Comparison of ENCODE assay signal across 1 cellular context in genomic region chr5:6407547-6408259, GRCh38.
A peak's percentile ranks its signal among the peaks of the same experiment; 100 is the strongest.
TF ChIP-seq lines count a peak whose summit lies in the region.

No MANE protein-coding gene starts in this region.

TF ChIP-seq in K562, 482 proteins besides CTCF, POLR2A, EP300 and RAD21 (continued from another document and continues in another):
- TF ChIP-seq, protein P1, sequence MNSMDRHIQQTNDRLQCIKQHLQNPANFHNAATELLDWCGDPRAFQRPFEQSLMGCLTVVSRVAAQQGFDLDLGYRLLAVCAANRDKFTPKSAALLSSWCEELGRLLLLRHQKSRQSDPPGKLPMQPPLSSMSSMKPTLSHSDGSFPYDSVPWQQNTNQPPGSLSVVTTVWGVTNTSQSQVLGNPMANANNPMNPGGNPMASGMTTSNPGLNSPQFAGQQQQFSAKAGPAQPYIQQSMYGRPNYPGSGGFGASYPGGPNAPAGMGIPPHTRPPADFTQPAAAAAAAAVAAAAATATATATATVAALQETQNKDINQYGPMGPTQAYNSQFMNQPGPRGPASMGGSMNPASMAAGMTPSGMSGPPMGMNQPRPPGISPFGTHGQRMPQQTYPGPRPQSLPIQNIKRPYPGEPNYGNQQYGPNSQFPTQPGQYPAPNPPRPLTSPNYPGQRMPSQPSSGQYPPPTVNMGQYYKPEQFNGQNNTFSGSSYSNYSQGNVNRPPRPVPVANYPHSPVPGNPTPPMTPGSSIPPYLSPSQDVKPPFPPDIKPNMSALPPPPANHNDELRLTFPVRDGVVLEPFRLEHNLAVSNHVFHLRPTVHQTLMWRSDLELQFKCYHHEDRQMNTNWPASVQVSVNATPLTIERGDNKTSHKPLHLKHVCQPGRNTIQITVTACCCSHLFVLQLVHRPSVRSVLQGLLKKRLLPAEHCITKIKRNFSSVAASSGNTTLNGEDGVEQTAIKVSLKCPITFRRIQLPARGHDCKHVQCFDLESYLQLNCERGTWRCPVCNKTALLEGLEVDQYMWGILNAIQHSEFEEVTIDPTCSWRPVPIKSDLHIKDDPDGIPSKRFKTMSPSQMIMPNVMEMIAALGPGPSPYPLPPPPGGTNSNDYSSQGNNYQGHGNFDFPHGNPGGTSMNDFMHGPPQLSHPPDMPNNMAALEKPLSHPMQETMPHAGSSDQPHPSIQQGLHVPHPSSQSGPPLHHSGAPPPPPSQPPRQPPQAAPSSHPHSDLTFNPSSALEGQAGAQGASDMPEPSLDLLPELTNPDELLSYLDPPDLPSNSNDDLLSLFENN (IDR thresholded peaks at IDR 0.05; ENCODE audit: low read depth in 2 of 2, low read length in 2 of 2): 0 out of 4 replicates have a peak, but pooled peaks of 1 of the 2 experiments have one; percentile 43
- TF ChIP-seq SMARCA4 (IDR thresholded peaks at IDR 0.05): peak; percentile 69; the same call in 1 of the 2 replicates
- TF ChIP-seq, protein P2, sequence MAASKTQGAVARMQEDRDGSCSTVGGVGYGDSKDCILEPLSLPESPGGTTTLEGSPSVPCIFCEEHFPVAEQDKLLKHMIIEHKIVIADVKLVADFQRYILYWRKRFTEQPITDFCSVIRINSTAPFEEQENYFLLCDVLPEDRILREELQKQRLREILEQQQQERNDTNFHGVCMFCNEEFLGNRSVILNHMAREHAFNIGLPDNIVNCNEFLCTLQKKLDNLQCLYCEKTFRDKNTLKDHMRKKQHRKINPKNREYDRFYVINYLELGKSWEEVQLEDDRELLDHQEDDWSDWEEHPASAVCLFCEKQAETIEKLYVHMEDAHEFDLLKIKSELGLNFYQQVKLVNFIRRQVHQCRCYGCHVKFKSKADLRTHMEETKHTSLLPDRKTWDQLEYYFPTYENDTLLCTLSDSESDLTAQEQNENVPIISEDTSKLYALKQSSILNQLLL (CRISPR knock-in tag; IDR thresholded peaks at IDR 0.05; ENCODE audit: borderline replicate concordance): no peak
- peak; percentile 52 for TF ChIP-seq NCOR1 (IDR thresholded peaks at IDR 0.05)
- peak in 1 of 2 experiments; percentile 28; a peak in 1 of 4 replicates for TF ChIP-seq TRIM24 (IDR thresholded peaks at IDR 0.05)
- TF ChIP-seq ZNF121 (CRISPR knock-in tag; conservative IDR thresholded peaks at IDR 0.05): no peak
- no peak for TF ChIP-seq TRIM28 (IDR thresholded peaks at IDR 0.05)
- peak; percentile 65; the same call in 1 of the 2 replicates for TF ChIP-seq MITF (IDR thresholded peaks at IDR 0.05)
- no peak for TF ChIP-seq NFRKB (IDR thresholded peaks at IDR 0.05; ENCODE audit: low read depth)
- no peak for TF ChIP-seq TCF7 (IDR thresholded peaks at IDR 0.05; ENCODE audit: borderline replicate concordance)
- no peak for TF ChIP-seq ETV6 (IDR thresholded peaks at IDR 0.05; ENCODE audit: borderline replicate concordance in 1 of 2, low read depth in 2 of 2, low read length in 1 of 2)
- TF ChIP-seq ETV6 (CRISPR knock-in tag; IDR thresholded peaks at IDR 0.05; ENCODE audit: borderline replicate concordance): no peak
- TF ChIP-seq JUNB (CRISPR knock-in tag; conservative IDR thresholded peaks at IDR 0.05): no peak
- TF ChIP-seq POLR2AphosphoS2 (IDR thresholded peaks at IDR 0.05; ENCODE audit: low read length): no peak
- no peak for TF ChIP-seq XRCC4 (IDR thresholded peaks at IDR 0.05; ENCODE audit: extremely low read depth, insufficient read depth, insufficient read length)
- TF ChIP-seq GTF2B (IDR thresholded peaks at IDR 0.05; ENCODE audit: extremely low read depth, insufficient read length): no peak
- TF ChIP-seq POLR2AphosphoS5 (IDR thresholded peaks at IDR 0.05; ENCODE audit: control insufficient read depth, insufficient read depth, low read depth, low read length): no peak
- TF ChIP-seq AFF1 (IDR thresholded peaks at IDR 0.05; ENCODE audit: low read depth in 1 of 2, partially characterized antibody in 2 of 2): no peak
- TF ChIP-seq CBX2 (IDR thresholded peaks at IDR 0.05; ENCODE audit: insufficient read depth, low read length, poor library complexity, severe bottlenecking): no peak
- TF ChIP-seq DPF2 (IDR thresholded peaks at IDR 0.05): peak; percentile 59; the same call in 1 of the 2 replicates
- no peak for TF ChIP-seq POLR3A (IDR thresholded peaks at IDR 0.05; ENCODE audit: borderline replicate concordance, extremely low read depth, insufficient read depth, insufficient read length)
- TF ChIP-seq, protein P3, sequence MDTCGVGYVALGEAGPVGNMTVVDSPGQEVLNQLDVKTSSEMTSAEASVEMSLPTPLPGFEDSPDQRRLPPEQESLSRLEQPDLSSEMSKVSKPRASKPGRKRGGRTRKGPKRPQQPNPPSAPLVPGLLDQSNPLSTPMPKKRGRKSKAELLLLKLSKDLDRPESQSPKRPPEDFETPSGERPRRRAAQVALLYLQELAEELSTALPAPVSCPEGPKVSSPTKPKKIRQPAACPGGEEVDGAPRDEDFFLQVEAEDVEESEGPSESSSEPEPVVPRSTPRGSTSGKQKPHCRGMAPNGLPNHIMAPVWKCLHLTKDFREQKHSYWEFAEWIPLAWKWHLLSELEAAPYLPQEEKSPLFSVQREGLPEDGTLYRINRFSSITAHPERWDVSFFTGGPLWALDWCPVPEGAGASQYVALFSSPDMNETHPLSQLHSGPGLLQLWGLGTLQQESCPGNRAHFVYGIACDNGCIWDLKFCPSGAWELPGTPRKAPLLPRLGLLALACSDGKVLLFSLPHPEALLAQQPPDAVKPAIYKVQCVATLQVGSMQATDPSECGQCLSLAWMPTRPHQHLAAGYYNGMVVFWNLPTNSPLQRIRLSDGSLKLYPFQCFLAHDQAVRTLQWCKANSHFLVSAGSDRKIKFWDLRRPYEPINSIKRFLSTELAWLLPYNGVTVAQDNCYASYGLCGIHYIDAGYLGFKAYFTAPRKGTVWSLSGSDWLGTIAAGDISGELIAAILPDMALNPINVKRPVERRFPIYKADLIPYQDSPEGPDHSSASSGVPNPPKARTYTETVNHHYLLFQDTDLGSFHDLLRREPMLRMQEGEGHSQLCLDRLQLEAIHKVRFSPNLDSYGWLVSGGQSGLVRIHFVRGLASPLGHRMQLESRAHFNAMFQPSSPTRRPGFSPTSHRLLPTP (IDR thresholded peaks at IDR 0.05; ENCODE audit: borderline replicate concordance, extremely low read depth, insufficient read length): no peak
- TF ChIP-seq MEIS2 (IDR thresholded peaks at IDR 0.05; ENCODE audit: partially characterized antibody): peak; percentile 91
- peak; percentile 59; the same call in 1 of the 2 replicates for TF ChIP-seq STAT5A (IDR thresholded peaks at IDR 0.05; ENCODE audit: borderline replicate concordance, low read length)
- TF ChIP-seq POLR2H (tag; IDR thresholded peaks at IDR 0.05; ENCODE audit: low read depth): no peak
- no peak for TF ChIP-seq MYNN (IDR thresholded peaks at IDR 0.05)
- TF ChIP-seq MYNN (CRISPR knock-in tag; IDR thresholded peaks at IDR 0.05): no peak
- TF ChIP-seq TCF3 (CRISPR knock-in tag; IDR thresholded peaks at IDR 0.05): peak; percentile 92
- TF ChIP-seq TAL1 (IDR thresholded peaks at IDR 0.05): peak; percentile 87
- TF ChIP-seq CHD4 (IDR thresholded peaks at IDR 0.05; ENCODE audit: insufficient read depth, insufficient replicate concordance, low read depth, low read length, poor library complexity, severe bottlenecking): no peak
- no peak for TF ChIP-seq CHAMP1 (IDR thresholded peaks at IDR 0.05)
- TF ChIP-seq ARID3B (CRISPR knock-in tag; IDR thresholded peaks at IDR 0.05; ENCODE audit: borderline replicate concordance): no peak
- TF ChIP-seq ZNF3 (CRISPR knock-in tag; IDR thresholded peaks at IDR 0.05): no peak
- no peak for TF ChIP-seq HCFC1 (IDR thresholded peaks at IDR 0.05; ENCODE audit: low read depth, low read length)
- TF ChIP-seq JUND (IDR thresholded peaks at IDR 0.05; ENCODE audit: borderline replicate concordance, low read depth, low read length): peak; percentile 61
- TF ChIP-seq JUND (tag; IDR thresholded peaks at IDR 0.05; ENCODE audit: borderline replicate concordance, low read depth, low read length): no peak; the same call in 2 of the 3 replicates
- no peak for TF ChIP-seq C11orf30 (IDR thresholded peaks at IDR 0.05; ENCODE audit: low read depth)
- TF ChIP-seq ZNF41 (CRISPR knock-in tag; conservative IDR thresholded peaks at IDR 0.05): no peak
- no peak for TF ChIP-seq WHSC1 (IDR thresholded peaks at IDR 0.05; ENCODE audit: low read length)
- peak in 1 of 2 experiments; percentile 43; a peak in 1 of 4 replicates for TF ChIP-seq TBL1XR1 (IDR thresholded peaks at IDR 0.05; ENCODE audit: low read length in 2 of 2)
- TF ChIP-seq ZNF79 (CRISPR knock-in tag; IDR thresholded peaks at IDR 0.05; ENCODE audit: low read depth): no peak
- peak; percentile 66; the same call in 1 of the 2 replicates for TF ChIP-seq FOXM1 (IDR thresholded peaks at IDR 0.05; ENCODE audit: low read depth)
- no peak for TF ChIP-seq FOXM1 (CRISPR knock-in tag; IDR thresholded peaks at IDR 0.05; ENCODE audit: low read depth)
- TF ChIP-seq CXXC5 (CRISPR knock-in tag; IDR thresholded peaks at IDR 0.05): no peak
- 0 out of 2 replicates have a peak, but pooled peaks have one; percentile 5 for TF ChIP-seq ATF7 (IDR thresholded peaks at IDR 0.05)
- TF ChIP-seq BCL6 (CRISPR knock-in tag; IDR thresholded peaks at IDR 0.05): no peak
- no peak for TF ChIP-seq ZNF133 (CRISPR knock-in tag; IDR thresholded peaks at IDR 0.05)
- TF ChIP-seq ETV1 (tag; conservative IDR thresholded peaks at IDR 0.05; ENCODE audit: low read depth): peak; percentile 55; the same call in 1 of the 2 replicates
- no peak for TF ChIP-seq POLR2G (IDR thresholded peaks at IDR 0.05; ENCODE audit: low read depth, low read length)
- peak; percentile 33 to 41; a peak in 1 of 4 replicates for TF ChIP-seq TEAD1 (CRISPR knock-in tag; IDR thresholded peaks at IDR 0.05)
- TF ChIP-seq PRMT5 (CRISPR knock-in tag; IDR thresholded peaks at IDR 0.05): no peak
